5 cellular contexts compared by ENCODE assay signal in the genomic region with DNA sequence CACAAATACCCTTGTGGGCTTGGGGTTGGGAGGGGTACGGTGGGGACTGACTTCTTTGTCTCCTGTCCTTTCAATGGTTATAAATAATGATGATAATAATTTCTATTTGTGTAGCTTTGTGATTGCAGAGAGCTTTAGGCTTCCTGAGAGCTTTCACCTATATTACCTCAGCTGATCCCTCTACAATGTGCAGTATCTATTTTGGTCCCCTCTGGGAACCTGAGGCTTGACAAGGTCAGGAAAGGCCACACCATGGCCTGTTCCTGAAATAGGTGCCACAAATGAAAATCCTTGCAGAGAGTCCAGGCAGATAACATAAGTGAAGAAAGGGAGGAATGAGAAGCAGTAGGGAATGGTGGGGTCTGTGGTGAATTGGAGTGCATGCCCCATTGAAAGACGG. TPM values are rescaled to one million over a fixed set of nuclear protein-coding genes. Genes with fewer than 3 reads are reported as not detected.
"Had no signal": no experiment of that assay in that cellular context is flagged by ENCODE, and none has a peak within 500 bp of the region (broad histone marks: within the 10 kb centered on the region; RNA-seq: fewer than 3 reads in every experiment).

No MANE protein-coding gene starts in this region.

RNA-seq across cellular contexts. Expression of a gene that starts 45.6 kb away (rescaled TPM):
- total RNA-seq: PC-3, PC-9, RPMI7951, SJSA1, SK-MEL-5 had no signal
